ENCODE assay signal across 35 cellular contexts in the genomic region with DNA sequence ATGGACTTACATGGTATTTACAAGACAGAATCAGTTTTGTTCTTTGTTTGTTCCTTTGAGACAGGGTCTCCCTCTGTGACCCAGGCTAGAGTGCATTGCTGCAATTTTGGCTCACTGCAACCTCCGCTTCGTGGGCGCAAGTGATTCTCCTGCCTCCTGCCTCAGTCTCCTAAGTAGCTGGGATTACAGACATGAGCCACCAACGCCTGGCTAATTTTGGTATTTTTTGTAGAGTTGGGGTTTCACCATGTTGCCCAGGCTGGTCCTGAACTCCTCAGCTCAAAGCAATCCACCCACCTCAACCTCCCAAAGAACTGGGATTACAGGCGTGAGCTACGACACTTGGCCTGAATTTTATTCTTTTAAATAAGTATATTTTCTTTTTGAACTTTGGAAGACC.
"Had no signal": no experiment of that assay in that cellular context is flagged by ENCODE, and none has a peak within 500 bp of the region (broad histone marks: within the 10 kb centered on the region; RNA-seq: fewer than 3 reads in every experiment).

No MANE protein-coding gene starts in this region.

- DNase-seq: activated B cell treated with CpG ODN at 0.5 μM for 24 hours; activated CD4-positive, alpha-beta memory T cell treated with anti-CD3 and anti-CD28 coated beads for 36 hours; activated CD4-positive, alpha-beta T cell treated with anti-CD3 and anti-CD28 coated beads for 4 hours; activated CD4-positive, alpha-beta T cell treated with anti-CD3 and anti-CD28 coated beads, Interleukin-2, amount 10 ng/mL, durations not matched to agents 24 days and 14 days; activated CD4-positive, alpha-beta T cell treated with anti-CD3 and anti-CD28 coated beads, Interleukin-2, amount 50 U/mL, for 1 hour; activated CD4-positive, alpha-beta T cell treated with anti-CD3 and anti-CD28 coated beads, Interleukin-2, amount 50 U/mL, for 4 hours; activated CD4-positive, CD25-positive, alpha-beta regulatory T cell treated with anti-CD3 and anti-CD28 coated beads, Interleukin-2, amount 50 U/mL, for 72 hours; activated CD8-positive, alpha-beta memory T cell treated with anti-CD3 and anti-CD28 coated beads, Interleukin-2, amount 50 U/mL, for 4 hours; activated CD8-positive, alpha-beta T cell treated with anti-CD3 and anti-CD28 coated beads for 36 hours; activated effector memory CD4-positive, alpha-beta T cell treated with anti-CD3 and anti-CD28 coated beads, Interleukin-2, amount 50 U/mL, for 16 hours; activated gamma-delta T cell treated with Interleukin-2 at 50 U/mL for 16 hours; activated naive CD4-positive, alpha-beta T cell; activated naive CD4-positive, alpha-beta T cell treated with anti-CD3 and anti-CD28 coated beads for 36 hours; activated naive CD4-positive, alpha-beta T cell treated with anti-CD3 and anti-CD28 coated beads, Interleukin-2, amount 50 U/mL, for 16 hours; activated naive CD8-positive, alpha-beta T cell treated with anti-CD3 and anti-CD28 coated beads for 36 hours; activated T-cell treated with anti-CD3 and anti-CD28 coated beads for 4 hours; activated T-cell treated with anti-CD3 and anti-CD28 coated beads, Interleukin-2, amount 50 U/mL, for 1 hour; activated T-cell treated with anti-CD3 and anti-CD28 coated beads, Interleukin-2, amount 50 U/mL, for 4 hours; activated T-cell treated with anti-CD3 and anti-CD28 coated beads, Interleukin-2, amount 50 U/mL, for 72 hours; amygdala; anterior cingulate cortex; cerebellar nuclear complex; T-helper 1 cell; T-helper 9 cell had no signal

- H3K4me1 ChIP-seq: ascending aorta had no signal

- H3K4me1 Mint-ChIP-seq: activated naive CD8-positive, alpha-beta T cell treated with anti-CD3 and anti-CD28 coated beads for 36 hours; activated T-helper 17 cell treated with anti-CD3 and anti-CD28 coated beads, Interleukin-2, amount 50 U/mL, for 72 hours; brain had no signal

- H3K27ac ChIP-seq: ascending aorta, cardiac muscle cell, VCaP had no signal

- H3K9me3 ChIP-seq: ascending aorta had no signal

- H3K4me3 Mint-ChIP-seq: activated B cell treated with CpG ODN at 0.5 μM for 24 hours; activated CD4-positive, alpha-beta memory T cell treated with anti-CD3 and anti-CD28 coated beads for 36 hours; activated CD4-positive, alpha-beta T cell treated with anti-CD3 and anti-CD28 coated beads, Interleukin-2, amount 10 ng/mL, durations not matched to agents 24 days and 14 days; activated CD8-positive, alpha-beta T cell treated with anti-CD3 and anti-CD28 coated beads for 36 hours; activated naive CD4-positive, alpha-beta T cell treated with anti-CD3 and anti-CD28 coated beads for 36 hours; activated naive CD8-positive, alpha-beta T cell treated with anti-CD3 and anti-CD28 coated beads for 36 hours; activated T-cell treated with anti-CD3 and anti-CD28 coated beads, Interleukin-2, amount 50 U/mL, for 4 hours; activated T-cell treated with anti-CD3 and anti-CD28 coated beads, Interleukin-2, amount 50 U/mL, for 72 hours; activated T-helper 1 cell treated with anti-CD3 and anti-CD28 coated beads, Interleukin-12 subunit alpha, Interleukin-12 subunit beta, Interleukin-2, Interleukin-4 antibody, amounts not matched to agents 30 ng/mL and 10 ng/mL and 1 ng/mL, durations not matched to agents 14 hours and 24 hours and 36 hours; brain; central memory CD8-positive, alpha-beta T cell; T-helper 1 cell treated with Interleukin-12 subunit alpha and Interleukin-12 subunit beta and Interleukin-4 antibody, amounts not matched to agents 30 μg/mL and 1 μg/mL, for 36 hours had no signal

- H3K9me3 Mint-ChIP-seq: activated B cell treated with CpG ODN at 0.5 μM for 24 hours; activated CD4-positive, alpha-beta memory T cell treated with anti-CD3 and anti-CD28 coated beads for 36 hours; activated CD4-positive, alpha-beta T cell treated with anti-CD3 and anti-CD28 coated beads, Interleukin-2, amount 10 ng/mL, durations not matched to agents 24 days and 14 days; activated CD8-positive, alpha-beta T cell treated with anti-CD3 and anti-CD28 coated beads for 36 hours; activated naive CD4-positive, alpha-beta T cell treated with anti-CD3 and anti-CD28 coated beads for 36 hours; activated naive CD4-positive, alpha-beta T cell treated with anti-CD3 and anti-CD28 coated beads, Interleukin-2, amount 50 U/mL, for 72 hours; activated naive CD8-positive, alpha-beta T cell treated with anti-CD3 and anti-CD28 coated beads for 36 hours; activated T-cell treated with anti-CD3 and anti-CD28 coated beads, Interleukin-2, amount 50 U/mL, for 4 hours; activated T-cell treated with anti-CD3 and anti-CD28 coated beads, Interleukin-2, amount 50 U/mL, for 72 hours; activated T-helper 1 cell treated with anti-CD3 and anti-CD28 coated beads, Interleukin-12 subunit alpha, Interleukin-12 subunit beta, Interleukin-2, Interleukin-4 antibody, amounts not matched to agents 30 ng/mL and 10 ng/mL and 1 ng/mL, durations not matched to agents 14 hours and 24 hours and 36 hours; activated T-helper 17 cell treated with anti-CD3 and anti-CD28 coated beads, Interleukin-2, amount 50 U/mL, for 72 hours; brain; central memory CD8-positive, alpha-beta T cell; T-helper 1 cell treated with Interleukin-12 subunit alpha and Interleukin-12 subunit beta and Interleukin-4 antibody, amounts not matched to agents 30 μg/mL and 1 μg/mL, for 36 hours had no signal

- ATAC-seq: activated CD8-positive, alpha-beta T cell treated with anti-CD3 and anti-CD28 coated beads for 36 hours; activated naive CD4-positive, alpha-beta T cell treated with anti-CD3 and anti-CD28 coated beads, Interleukin-2, amount 50 U/mL, for 72 hours; activated T-cell treated with anti-CD3 and anti-CD28 coated beads, Interleukin-2, amount 50 U/mL, for 4 hours; activated T-cell treated with anti-CD3 and anti-CD28 coated beads, Interleukin-2, amount 50 U/mL, for 72 hours; activated T-helper 17 cell treated with anti-CD3 and anti-CD28 coated beads, Interleukin-2, amount 50 U/mL, for 72 hours had no signal

- H3K27ac Mint-ChIP-seq: activated naive CD4-positive, alpha-beta T cell treated with anti-CD3 and anti-CD28 coated beads for 36 hours; activated naive CD8-positive, alpha-beta T cell treated with anti-CD3 and anti-CD28 coated beads for 36 hours; brain had no signal

- FAIRE-seq: bronchial epithelial cell, TTC549 had no signal

- H3K4me3 ChIP-seq: ascending aorta, cardiac muscle cell had no signal

- H3K27me3 ChIP-seq: ascending aorta, cardiac muscle cell had no signal
